Comparison of ENCODE assay signal across 11 cellular contexts in the genomic region with DNA sequence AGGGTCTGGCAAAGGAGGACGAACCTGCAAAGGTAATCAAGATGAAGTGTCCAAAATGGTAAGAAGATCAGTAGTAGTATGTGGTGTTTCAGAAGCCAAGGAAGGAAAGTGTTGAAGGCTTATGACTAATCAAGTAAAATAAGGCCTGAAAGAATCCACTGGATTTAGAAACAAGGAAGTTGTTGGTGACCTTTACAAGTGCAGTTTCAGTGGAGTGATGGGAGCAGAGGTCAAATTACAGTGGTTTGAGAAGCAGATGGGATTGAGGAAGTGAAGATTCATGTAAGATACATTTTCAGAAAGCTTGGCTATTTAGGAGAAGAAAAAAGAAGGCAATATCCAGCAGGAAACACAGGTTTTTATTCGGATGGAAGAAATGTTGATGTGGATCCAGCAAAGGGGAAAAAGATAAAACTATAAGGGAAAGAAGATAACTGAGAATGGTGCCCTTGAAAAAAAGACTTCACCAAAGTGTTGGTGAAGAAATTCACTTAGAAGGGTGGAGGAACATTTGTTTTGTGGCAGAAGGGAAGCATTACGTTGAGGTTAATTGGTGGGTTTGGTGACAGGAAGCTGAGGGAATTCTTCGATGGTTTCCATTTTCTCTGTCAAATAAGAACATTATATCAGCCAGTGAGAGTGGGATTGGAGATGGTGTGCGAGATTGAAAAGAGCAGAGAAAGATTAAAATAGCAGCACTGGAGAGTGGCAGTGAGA. TPM values are rescaled to one million over a fixed set of nuclear protein-coding genes. Genes with fewer than 3 reads are reported as not detected.
DNase-seq lines count a peak whose midpoint lies in the region; ATAC-seq, FAIRE-seq and TF ChIP-seq lines count a peak whose summit lies in the region.
"Had no signal": no experiment of that assay in that cellular context is flagged by ENCODE, and none has a peak within 500 bp of the region (broad histone marks: within the 10 kb centered on the region; RNA-seq: fewer than 3 reads in every experiment).

No MANE protein-coding gene starts in this region.

- CTCF ChIA-PET in K562 (lab: Yijun Ruan, JAX; ENCODE audit: low intra/inter-chr PET ratio), result interaction anchor here (0.6 to 1.4 kb wide), 2 partner anchors 20 to 55 kb away, joined by 3 to 4 read pairs; no protein-coding TSS in a partner anchor

- POLR2A ChIA-PET in K562 (lab: Yijun Ruan, JAX), result interaction anchor here (0.9 to 2.6 kb wide), 4 partner anchors 11 to 99 kb away, joined by 3 to 10 read pairs (median 4); a partner anchor contains a TSS

- TF ChIP-seq CTCF in K562 (IDR thresholded peaks at IDR 0.05 in 2 of 3, conservative IDR thresholded peaks at IDR 0.05 in 1 of 3; ENCODE audit: insufficient read depth in 2 of 3, low read depth in 1 of 3, low read length in 3 of 3), result no peak
- no peak for TF ChIP-seq CTCF in BE2C (IDR thresholded peaks at IDR 0.05; ENCODE audit: low read depth, low read length)
- TF ChIP-seq CTCF in nephron progenitor cell (IDR thresholded peaks at IDR 0.05), result no peak

- DNase-seq in Caki2 (ENCODE audit: low read depth) (peak; percentile 31), LoVo (ENCODE audit: low spot score) (peak; percentile 56), K562 (ENCODE audit: extremely low read depth in 1 of 4, low spot score in 3 of 4) (peak in 1 of 4 experiments; percentile 52), BE2C (no peak), nucleus accumbens (lab: John Stamatoyannopoulos, UW) (no peak), nephron progenitor cell (no peak)
- DNase-seq: activated CD4-positive, CD25-positive, alpha-beta regulatory T cell treated with anti-CD3 and anti-CD28 coated beads, Interleukin-2, amount 50 U/mL, for 72 hours; kidney glomerular epithelial cell had no signal

- H3K9me3 ChIP-seq in K562 (replicated peaks; ENCODE audit: control insufficient read depth, insufficient read depth, low read depth, low read length), result no peaks in the 10 kb centered on the region
- no peaks in the 10 kb centered on the region for H3K9me3 ChIP-seq in muscle layer of duodenum (ENCODE audit: control insufficient read depth in 1 of 2, low read length in 2 of 2)
- H3K9me3 ChIP-seq in BE2C, result no peaks in the 10 kb centered on the region

- H3K4me1 Mint-ChIP-seq in nephron progenitor cell, result peaks cover 40% of the 10 kb centered on the region

- H3K27me3 Mint-ChIP-seq in nephron progenitor cell (ENCODE audit: low read depth, poor library complexity), result peaks cover 8% of the 10 kb centered on the region
- H3K27me3 Mint-ChIP-seq: brain had no signal

- H3K4me3 ChIP-seq in K562 (no peak overlapping the region), muscle layer of duodenum (ENCODE audit: low read depth in 1 of 2, low read length in 2 of 2) (no peak overlapping the region), BE2C (ENCODE audit: low read depth, low read length) (no peak overlapping the region)

- 24% methylated on average over 5 of the region's 5 CpGs for WGBS in K562 (ENCODE audit: insufficient coverage, low coverage, missing lambda C conversion rate)

- intact Hi-C loops in K562 (cut with micrococcal nuclease), result loop anchor here (1.0 kb wide), 1 partner anchor 23 kb away; no protein-coding TSS in a partner anchor

- no peak for TF ChIP-seq POLR2A in K562 (conservative IDR thresholded peaks at IDR 0.05)

- H3K9me1 ChIP-seq in K562 (ENCODE audit: control insufficient read depth, insufficient read depth, low read length), result peaks cover 4% of the 10 kb centered on the region

- H3K27me3 ChIP-seq in K562 (ENCODE audit: control insufficient read depth in 2 of 2, insufficient read depth in 2 of 2, low read length in 2 of 2) (peaks cover 10 to 16% of the 10 kb centered on the region in 2 experiments), muscle layer of duodenum (ENCODE audit: low read depth, low read length) (no peaks in the 10 kb centered on the region), BE2C (no peaks in the 10 kb centered on the region)

- H3K4me1 ChIP-seq in K562 (replicated peaks in 1 of 2; ENCODE audit: control insufficient read depth in 2 of 2, insufficient read depth in 2 of 2, low read length in 2 of 2), result peaks cover 23 to 37% of the 10 kb centered on the region in 2 experiments
- peaks cover 16 to 30% of the 10 kb centered on the region in 2 donors for H3K4me1 ChIP-seq in muscle layer of duodenum (ENCODE audit: control insufficient read depth in 1 of 2, insufficient read depth in 2 of 2, low read length in 2 of 2)
- H3K4me1 ChIP-seq in BE2C, result no peaks in the 10 kb centered on the region

- peak; percentile 57 for TF ChIP-seq EP300 in K562 (IDR thresholded peaks at IDR 0.05; ENCODE audit: low read length)

- no peak overlapping the region for H3K9ac ChIP-seq in K562 (ENCODE audit: insufficient read depth in 1 of 2, low read depth in 2 of 2, low read length in 2 of 2)

- in situ Hi-C loops in Caki2 (cut with HindIII; ENCODE audit: low pct_unique_long_range_greater_than_20kb, low sequenced_read_pairs) (no loop called here), K562 (cut with MboI) (no loop called here)

- H3K36me3 ChIP-seq in K562 (ENCODE audit: control insufficient read depth, insufficient read depth, low read length), result no peaks in the 10 kb centered on the region
- no peaks in the 10 kb centered on the region for H3K36me3 ChIP-seq in muscle layer of duodenum (ENCODE audit: control insufficient read depth in 1 of 2, insufficient read depth in 2 of 2, low read length in 2 of 2)
- no peaks in the 10 kb centered on the region for H3K36me3 ChIP-seq in BE2C

- H3K27ac ChIP-seq in K562 (ENCODE audit: extremely low read depth, low read depth, low read length), result peak overlapping the region; percentile 16; the same call in 1 of the 3 replicates
- peak overlapping the region; percentile 87 for H3K27ac ChIP-seq in muscle layer of duodenum (ENCODE audit: low read length)

- no peak overlapping the region for H3K4me3 Mint-ChIP-seq in nephron progenitor cell
- H3K4me3 Mint-ChIP-seq: brain had no signal

- no peak for ATAC-seq in K562
- no peak for ATAC-seq in HG03469 (IDR thresholded peaks at IDR 0.05; ENCODE audit: unreplicated experiment)

- peak; percentile 40 for FAIRE-seq in K562 (lab: Jason Lieb, UNC)

- no peak overlapping the region for H3K4me2 ChIP-seq in K562 (ENCODE audit: insufficient read depth, low read length)

- TF ChIP-seq RAD21 in K562 (CRISPR knock-in tag; conservative IDR thresholded peaks at IDR 0.05 in 1 of 2, IDR thresholded peaks at IDR 0.05 in 1 of 2), result no peak

- H3K36me3 Mint-ChIP-seq in nephron progenitor cell (ENCODE audit: low read depth), result peaks cover 13% of the 10 kb centered on the region

- H3K9me3 Mint-ChIP-seq in nephron progenitor cell, result no peaks in the 10 kb centered on the region

- no peaks in the 10 kb centered on the region for H3K79me2 ChIP-seq in K562 (ENCODE audit: control insufficient read depth, insufficient read depth, low read length)

- H3K27ac Mint-ChIP-seq in nephron progenitor cell, result no peak overlapping the region
- H3K27ac Mint-ChIP-seq: brain had no signal

- no TSS peak for BruUV-seq in K562 (replicated peaks; lab: Mats Ljungman, UMichigan)

- H4K20me1 ChIP-seq in K562 (replicated peaks; ENCODE audit: control insufficient read depth, insufficient read depth, low read length), result no peaks in the 10 kb centered on the region

- peak overlapping the region; percentile 58 for H2AFZ ChIP-seq in K562 (ENCODE audit: low read depth, low read length)

RNA-seq across cellular contexts. Expression of a gene that starts 2.1 kb away (rescaled TPM):
- total RNA-seq in Caki2 (2014; rRNA removed; shearing (Covaris generic); ENCODE audit: low replicate concordance), result not detected in 2 replicates
- 0.28 TPM in 1 of 2 replicates, not detected in the other for total RNA-seq in K562 (2011; cell fraction: chromatin; rRNA removed; ENCODE audit: low replicate concordance)
- not detected in 2 replicates for total RNA-seq in K562 (2011; cell fraction: nucleolus; rRNA removed)
- not detected in 2 replicates for total RNA-seq in K562 (2011; cell fraction: nucleoplasm; rRNA removed)
- not detected in 2 replicates for total RNA-seq in K562 (2014; rRNA removed)
- not detected in 2 replicates for total RNA-seq in K562 (2014; rRNA removed; fragmentation: Illumina TruSeq; extraction: Trizol)
- total RNA-seq in K562 (2015; rRNA removed; fragmentation: Illumina TruSeq; extraction: Trizol), result not detected in 2 replicates
- 0.49 TPM in 1 of 2 replicates, not detected in the other for total RNA-seq in K562 (2021)
- 0.37 TPM in 1 of 2 replicates, not detected in the other for polyA plus RNA-seq in K562 (2011; rRNA removed)
- polyA plus RNA-seq in K562 (2011; cell fraction: cytosol; rRNA removed), result 0.07 and 0.72 TPM in 2 replicates
- 2.1 and 3.0 TPM in 2 replicates for polyA plus RNA-seq in K562 (2011; cell fraction: nucleus; rRNA removed)
- polyA plus RNA-seq in K562 (2012), result not detected in 2 replicates
- not detected in 2 replicates for polyA plus RNA-seq in K562 (2014; fragmentation: Illumina TruSeq; extraction: Trizol)
- not detected for polyA plus RNA-seq in K562 (2014; fragmentation: Nextera tagmentation; extraction: Ambion mirVana)
- 0.41 TPM in 1 of 2 replicates, not detected in the other for polyA plus RNA-seq in K562 (2014; rRNA removed)
- polyA minus RNA-seq in K562 (2011; rRNA and poly(A)+ RNA removed), result not detected in 2 replicates
- polyA minus RNA-seq in K562 (2011; cell fraction: cytosol; rRNA and poly(A)+ RNA removed), result not detected in 2 replicates
- polyA minus RNA-seq in K562 (2011; cell fraction: nucleus; rRNA and poly(A)+ RNA removed), result not detected in 2 replicates
- polyA plus RNA-seq in BE2C (2012; ENCODE audit: insufficient read depth, insufficient read length, low read depth), result not detected

RNA-seq across cellular contexts. Expression of a gene that starts 2.4 kb away (rescaled TPM):
- 4.3 and 7.6 TPM in 2 replicates for total RNA-seq in Caki2 (2014; rRNA removed; shearing (Covaris generic); ENCODE audit: low replicate concordance)
- 2.3 and 4.2 TPM in 2 replicates for total RNA-seq in K562 (2011; cell fraction: chromatin; rRNA removed; ENCODE audit: low replicate concordance)
- total RNA-seq in K562 (2011; cell fraction: nucleolus; rRNA removed), result 4.0 and 4.1 TPM in 2 replicates
- total RNA-seq in K562 (2011; cell fraction: nucleoplasm; rRNA removed), result 3.8 and 5.0 TPM in 2 replicates
- total RNA-seq in K562 (2014; rRNA removed) (2.0 and 4.7 TPM in 2 replicates), K562 (2014; rRNA removed; fragmentation: Illumina TruSeq; extraction: Trizol) (0.45 and 1.3 TPM in 2 replicates), K562 (2015; rRNA removed; fragmentation: Illumina TruSeq; extraction: Trizol) (1.8 and 2.1 TPM in 2 replicates), K562 (2021) (3.1 and 3.7 TPM in 2 replicates)
- polyA plus RNA-seq in K562 (2011; rRNA removed) (3.0 and 4.1 TPM in 2 replicates), K562 (2014; fragmentation: Illumina TruSeq; extraction: Trizol) (3.3 and 3.4 TPM in 2 replicates), K562 (2014; fragmentation: Nextera tagmentation; extraction: Ambion mirVana) (1 to 10 TPM in 1 of 2 experiments, under 1 TPM in 1; 0.23 to 1.9 TPM), K562 (2014; rRNA removed) (3.7 and 5.0 TPM in 2 replicates)
- polyA plus RNA-seq in K562 (2011; cell fraction: cytosol; rRNA removed), result 7.2 and 14.8 TPM in 2 replicates
- 2.6 and 2.7 TPM in 2 replicates for polyA plus RNA-seq in K562 (2011; cell fraction: nucleus; rRNA removed)
- polyA plus RNA-seq in K562 (2012), result 5.6 and 6.7 TPM in 2 replicates
- 2.1 and 2.7 TPM in 2 replicates for polyA minus RNA-seq in K562 (2011; rRNA and poly(A)+ RNA removed)
- polyA minus RNA-seq in K562 (2011; cell fraction: cytosol; rRNA and poly(A)+ RNA removed), result 2.1 and 4.9 TPM in 2 replicates
- polyA minus RNA-seq in K562 (2011; cell fraction: nucleus; rRNA and poly(A)+ RNA removed), result 0.54 and 0.78 TPM in 2 replicates
- 1.3 TPM for polyA plus RNA-seq in BE2C (2012; ENCODE audit: insufficient read depth, insufficient read length, low read depth)

RNA-seq across cellular contexts. Expression of a gene that starts 54.3 kb away (rescaled TPM):
- total RNA-seq in Caki2 (2014; rRNA removed; shearing (Covaris generic); ENCODE audit: low replicate concordance), result not detected in 2 replicates
- under 0.01 TPM in 2 replicates for total RNA-seq in K562 (2011; cell fraction: chromatin; rRNA removed; ENCODE audit: low replicate concordance)
- under 0.01 TPM in 2 replicates for total RNA-seq in K562 (2011; cell fraction: nucleolus; rRNA removed)
- under 0.01 TPM in 2 replicates for total RNA-seq in K562 (2011; cell fraction: nucleoplasm; rRNA removed)
- total RNA-seq in K562 (2014; rRNA removed) (not detected in 2 replicates), K562 (2014; rRNA removed; fragmentation: Illumina TruSeq; extraction: Trizol) (not detected in 2 replicates), K562 (2015; rRNA removed; fragmentation: Illumina TruSeq; extraction: Trizol) (under 0.01 TPM in 1 of 2 replicates, not detected in the other), K562 (2021) (not detected in 2 replicates)
- polyA plus RNA-seq in K562 (2011; rRNA removed) (under 0.01 TPM in 1 of 2 replicates, not detected in the other), K562 (2014; fragmentation: Illumina TruSeq; extraction: Trizol) (not detected in 2 replicates), K562 (2014; fragmentation: Nextera tagmentation; extraction: Ambion mirVana) (not detected), K562 (2014; rRNA removed) (not detected in 2 replicates)
- not detected in 2 replicates for polyA plus RNA-seq in K562 (2011; cell fraction: cytosol; rRNA removed)
- under 0.01 TPM in 2 replicates for polyA plus RNA-seq in K562 (2011; cell fraction: nucleus; rRNA removed)
- not detected in 2 replicates for polyA plus RNA-seq in K562 (2012)
- polyA minus RNA-seq in K562 (2011; rRNA and poly(A)+ RNA removed), result under 0.01 TPM in 2 replicates
- 577 and 1,449 TPM in 2 replicates for polyA minus RNA-seq in K562 (2011; cell fraction: cytosol; rRNA and poly(A)+ RNA removed)
- under 0.01 TPM in 2 replicates for polyA minus RNA-seq in K562 (2011; cell fraction: nucleus; rRNA and poly(A)+ RNA removed)
- polyA plus RNA-seq in BE2C (2012; ENCODE audit: insufficient read depth, insufficient read length, low read depth), result not detected

Comparison
In these comparisons a context has a peak if more than half of its experiments do, and no peak if none do; other contexts are left out.
1. DNase-seq: peak in Caki2 (single experiment) and LoVo (single experiment); none in BE2C (single experiment), nucleus accumbens (0 of 56) and nephron progenitor cell (single experiment).